Comparison of ENCODE assay signal across 7 cellular contexts in the genomic region with DNA sequence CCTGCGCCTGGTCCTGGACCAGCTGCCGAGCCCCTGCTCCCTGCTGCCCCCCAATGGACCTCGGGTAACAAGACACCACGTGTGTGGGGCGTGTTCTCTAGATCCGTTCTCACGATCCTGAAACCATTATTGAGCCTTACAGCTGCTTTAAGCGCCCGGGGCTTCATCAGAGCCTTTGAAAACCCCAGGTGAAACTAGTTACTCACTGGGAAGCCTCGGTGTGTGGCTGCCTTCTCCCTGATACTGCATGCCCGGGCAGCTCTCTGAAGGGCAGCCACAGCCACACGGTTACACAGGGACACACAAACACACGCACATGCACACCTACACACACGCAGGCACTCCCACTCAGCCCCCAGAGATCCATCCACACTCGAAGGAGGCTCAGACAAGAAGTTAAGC. TPM values are rescaled to one million over a fixed set of nuclear protein-coding genes. Genes with fewer than 3 reads are reported as not detected.
DNase-seq lines count a peak whose midpoint lies in the region; ATAC-seq and TF ChIP-seq lines count a peak whose summit lies in the region.

No MANE protein-coding gene starts in this region.

- H3K9me3 ChIP-seq in heart left ventricle = no peaks in the 10 kb centered on the region

- no peak overlapping the region for H3K27ac ChIP-seq in heart left ventricle

- DNase-seq in GM03348 (ENCODE audit: low spot score) (peak; percentile 78), MV-4-11 (lab: John Stamatoyannopoulos, UW) (peak; percentile 36), heart left ventricle (no peak), omental fat pad (ENCODE audit: low spot score) (no peak)
- peak; percentile 64 for DNase-seq in activated T-cell treated with anti-CD3 and anti-CD28 coated beads, Interleukin-2, amount 50 U/mL, for 24 hours
- DNase-seq in stimulated activated CD4-positive, alpha-beta T cell treated with anti-CD3 and anti-CD28 coated beads, Interleukin-2, amount 100 ng/mL, for 48 hours = peak; percentile 32 to 41

- peaks cover 37 to 87% (median 59%) of the 10 kb centered on the region in 9 donors for H3K27me3 ChIP-seq in heart left ventricle

- H3K27ac Mint-ChIP-seq in activated T-cell treated with anti-CD3 and anti-CD28 coated beads, Interleukin-2, amount 50 U/mL, for 24 hours = no peak overlapping the region

- peak; percentile 73 for ATAC-seq in GM21529 (IDR thresholded peaks at IDR 0.05; ENCODE audit: unreplicated experiment)
- ATAC-seq in heart left ventricle = peak in 3 of 4 donors; percentile 29 to 66 (median 59)
- ATAC-seq in omental fat pad (ENCODE audit: low FRiP score) = no peak

- H3K4me3 Mint-ChIP-seq in activated T-cell treated with anti-CD3 and anti-CD28 coated beads, Interleukin-2, amount 50 U/mL, for 24 hours = no peak overlapping the region

- intact Hi-C loops in heart left ventricle (cut with DNase I) = no loop called here

- no peaks in the 10 kb centered on the region for H3K9me3 Mint-ChIP-seq in activated T-cell treated with anti-CD3 and anti-CD28 coated beads, Interleukin-2, amount 50 U/mL, for 24 hours

- no peaks in the 10 kb centered on the region for H3K36me3 ChIP-seq in heart left ventricle

- TF ChIP-seq POLR2A in heart left ventricle (IDR thresholded peaks at IDR 0.05) = no peak

- H3K4me3 ChIP-seq in heart left ventricle = no peak overlapping the region

- H3K27me3 Mint-ChIP-seq in activated T-cell treated with anti-CD3 and anti-CD28 coated beads, Interleukin-2, amount 50 U/mL, for 24 hours = peaks cover 68% of the 10 kb centered on the region

- no peaks in the 10 kb centered on the region for H3K36me3 Mint-ChIP-seq in activated T-cell treated with anti-CD3 and anti-CD28 coated beads, Interleukin-2, amount 50 U/mL, for 24 hours (ENCODE audit: low read depth)

- H3K4me1 Mint-ChIP-seq in activated T-cell treated with anti-CD3 and anti-CD28 coated beads, Interleukin-2, amount 50 U/mL, for 24 hours (ENCODE audit: low read depth) = peaks cover 14% of the 10 kb centered on the region

- WGBS in heart left ventricle, 4 donors = 7 to 12% (median 9%) methylated on average over 10 to 15 of the region's 15 CpGs

- peak in 11 of 12 donors; percentile 9 to 53 (median 36) for TF ChIP-seq CTCF in heart left ventricle (IDR thresholded peaks at IDR 0.05)
- TF ChIP-seq CTCF in omental fat pad (IDR thresholded peaks at IDR 0.05) = no peak

- H3K4me1 ChIP-seq in heart left ventricle = peaks cover 0 to 12% (median 6%) of the 10 kb centered on the region in 12 donors

RNA-seq across cellular contexts. Expression of a gene that starts 5.3 kb away (rescaled TPM):
- total RNA-seq in heart left ventricle (under 1 TPM in 1 of 9 donors, not detected in 8; 0.14 TPM), omental fat pad (under 1 TPM in 1 of 4 donors, not detected in 3; 0.12 TPM)
- under 1 TPM; 0.04 to 0.12 TPM for polyA plus RNA-seq in heart left ventricle

RNA-seq across cellular contexts. Expression of a gene that starts 10.1 kb away (rescaled TPM):
- total RNA-seq in heart left ventricle = 1 to 10 TPM in 1 of 9 donors, under 1 TPM in 3, not detected in 5; 0.15 to 1.3 (median 0.42) TPM
- under 1 TPM in 1 of 2 donors, not detected in 1; 0.10 TPM for polyA plus RNA-seq in heart left ventricle
- under 1 TPM in 1 of 4 donors, not detected in 3; 0.12 TPM for total RNA-seq in omental fat pad

RNA-seq across cellular contexts. Expression of a gene that starts 20.9 kb away (rescaled TPM):
- total RNA-seq in heart left ventricle (10 to 100 TPM in 7 of 9 donors, 1 to 10 TPM in 2; 5.7 to 34.0 (median 12.6) TPM), omental fat pad (10 to 100 TPM in 2 of 4 donors, 1 to 10 TPM in 2; 7.4 to 16.7 (median 9.2) TPM)
- 10 to 100 TPM in 1 of 2 donors, 1 to 10 TPM in 1; 6.2 to 38.9 TPM for polyA plus RNA-seq in heart left ventricle

RNA-seq across cellular contexts. Expression of a gene that starts 51.5 kb away (rescaled TPM):
- 10 to 100 TPM in 3 of 9 donors, 1 to 10 TPM in 6; 5.2 to 11.6 (median 9.3) TPM for total RNA-seq in heart left ventricle
- polyA plus RNA-seq in heart left ventricle = 10 to 100 TPM in 1 of 2 donors, 1 to 10 TPM in 1; 4.7 to 17.5 TPM
- total RNA-seq in omental fat pad = 10 to 100 TPM in 1 of 4 donors, 1 to 10 TPM in 3; 4.4 to 25.5 (median 6.6) TPM

Comparison
In these comparisons a context has a peak if more than half of its experiments do, and no peak if none do; other contexts are left out.
1. DNase-seq: peak in GM03348 (single experiment), MV-4-11 (single experiment), activated T-cell treated with anti-CD3 and anti-CD28 coated beads, Interleukin-2, amount 50 U/mL, for 24 hours (single experiment) and stimulated activated CD4-positive, alpha-beta T cell treated with anti-CD3 and anti-CD28 coated beads, Interleukin-2, amount 100 ng/mL, for 48 hours (2 of 2); none in heart left ventricle (0 of 5) and omental fat pad (single experiment).
2. CTCF ChIP-seq: peak in heart left ventricle (11 of 12); none in omental fat pad (0 of 3).